In genomic region chr3:183028416-183028815, GRCh38 we compare ENCODE assay signal across 23 cellular contexts. TPM values are rescaled to one million over a fixed set of nuclear protein-coding genes. Genes with fewer than 3 reads are reported as not detected.
DNase-seq lines count a peak whose midpoint lies in the region; ATAC-seq and TF ChIP-seq lines count a peak whose summit lies in the region.
"Had no signal": no experiment of that assay in that cellular context is flagged by ENCODE, and none has a peak within 500 bp of the region (broad histone marks: within the 10 kb centered on the region; RNA-seq: fewer than 3 reads in every experiment).

No MANE protein-coding gene starts in this region.

- H3K4me1 Mint-ChIP-seq in HFFc6 (ENCODE audit: low read depth), result peaks cover 66% of the 10 kb centered on the region
- no peaks in the 10 kb centered on the region for H3K4me1 Mint-ChIP-seq in endothelial cell (ENCODE audit: unreplicated experiment)
- H3K4me1 Mint-ChIP-seq in stimulated activated naive B cell treated with anti-CD40 and anti-IgM and Interleukin-4, amounts not matched to agents 10 μg/mL and 1 μg/mL and 100 μg/mL, for 72 hours, result no peaks in the 10 kb centered on the region
- H3K4me1 Mint-ChIP-seq: CD14-positive monocyte; CD4-positive, alpha-beta memory T cell; CD4-positive, CD25-positive, alpha-beta regulatory T cell; CD8-positive, alpha-beta memory T cell had no signal

- ATAC-seq in GM21515 (IDR thresholded peaks at IDR 0.05; ENCODE audit: unreplicated experiment), result no peak
- ATAC-seq in stimulated activated naive B cell treated with anti-CD40 and anti-IgM and Interleukin-4, amounts not matched to agents 10 μg/mL and 1 μg/mL and 100 μg/mL, for 72 hours (replicated peaks), result no peak
- ATAC-seq: GM12878 had no signal

- H3K9me3 Mint-ChIP-seq in HFFc6, result peaks cover 21% of the 10 kb centered on the region
- H3K9me3 Mint-ChIP-seq in endothelial cell (ENCODE audit: unreplicated experiment), result no peaks in the 10 kb centered on the region
- H3K9me3 Mint-ChIP-seq in stimulated activated naive B cell treated with anti-CD40 and anti-IgM and Interleukin-4, amounts not matched to agents 10 μg/mL and 1 μg/mL and 100 μg/mL, for 72 hours, result peaks cover 3 to 7% of the 10 kb centered on the region in 2 donors
- H3K9me3 Mint-ChIP-seq: CD4-positive, CD25-positive, alpha-beta regulatory T cell had no signal

- peaks cover 1% of the 10 kb centered on the region; the same call in 1 of the 2 replicates for H3K27me3 Mint-ChIP-seq in HFFc6 (ENCODE audit: insufficient read depth)
- H3K27me3 Mint-ChIP-seq in endothelial cell (ENCODE audit: unreplicated experiment), result no peaks in the 10 kb centered on the region
- H3K27me3 Mint-ChIP-seq in stimulated activated naive B cell treated with anti-CD40 and anti-IgM and Interleukin-4, amounts not matched to agents 10 μg/mL and 1 μg/mL and 100 μg/mL, for 72 hours, result no peaks in the 10 kb centered on the region
- H3K27me3 Mint-ChIP-seq: CD4-positive, alpha-beta memory T cell; CD4-positive, CD25-positive, alpha-beta regulatory T cell; CD8-positive, alpha-beta memory T cell had no signal

- H3K36me3 ChIP-seq in thyroid gland, result peaks cover 5 to 21% of the 10 kb centered on the region in 2 donors

- no peaks in the 10 kb centered on the region for H3K27me3 ChIP-seq in thyroid gland
- H3K27me3 ChIP-seq: BE2C, BLaER1 had no signal

- 81 to 99% methylated on average over 3 of the region's 3 CpGs for WGBS in thyroid gland, 2 donors

- TF ChIP-seq POLR2A in thyroid gland (IDR thresholded peaks at IDR 0.05), result no peak

- H3K4me1 ChIP-seq in thyroid gland, result no peaks in the 10 kb centered on the region
- H3K4me1 ChIP-seq: BE2C, BLaER1 had no signal

- H3K36me3 Mint-ChIP-seq in HFFc6 (ENCODE audit: low read depth) (peaks cover 50% of the 10 kb centered on the region), endothelial cell (ENCODE audit: low read depth, unreplicated experiment) (peaks cover 24% of the 10 kb centered on the region)
- H3K36me3 Mint-ChIP-seq in stimulated activated naive B cell treated with anti-CD40 and anti-IgM and Interleukin-4, amounts not matched to agents 10 μg/mL and 1 μg/mL and 100 μg/mL, for 72 hours, result peaks cover 44 to 60% of the 10 kb centered on the region in 2 donors

- DNase-seq in ELR (ENCODE audit: low read depth), result peak; percentile 69
- peak; percentile 12 for DNase-seq in HFFc6
- DNase-seq in endothelial cell (ENCODE audit: low spot score), result no peak
- DNase-seq in stimulated activated naive B cell treated with anti-CD40 and anti-IgM and Interleukin-4, amounts not matched to agents 10 μg/mL and 1 μg/mL and 100 μg/mL, for 72 hours, result no peak
- DNase-seq in thyroid gland, result no peak
- DNase-seq: 8988T; ACHN; BE2C; C1 segment of cervical spinal cord; CD4-positive, alpha-beta memory T cell; CD4-positive, CD25-positive, alpha-beta regulatory T cell; CD8-positive, alpha-beta memory T cell; COR-L47; DMS 273 treated with DMSO at 0.1 percent for 48 hours; DMS153; DMS53; DMS79; DND-41; GDM1 had no signal

- no peak overlapping the region for H3K27ac ChIP-seq in thyroid gland
- H3K27ac ChIP-seq: BLaER1 had no signal

- TF ChIP-seq CTCF in HFFc6 (IDR thresholded peaks at IDR 0.05) (no peak), endothelial cell (IDR thresholded peaks at IDR 0.05; ENCODE audit: unreplicated experiment) (no peak), thyroid gland (IDR thresholded peaks at IDR 0.05) (no peak)

- H3K27ac Mint-ChIP-seq in HFFc6, result peak overlapping the region; percentile 45
- H3K27ac Mint-ChIP-seq in endothelial cell (ENCODE audit: unreplicated experiment), result no peak overlapping the region
- H3K27ac Mint-ChIP-seq in stimulated activated naive B cell treated with anti-CD40 and anti-IgM and Interleukin-4, amounts not matched to agents 10 μg/mL and 1 μg/mL and 100 μg/mL, for 72 hours, result no peak overlapping the region
- H3K27ac Mint-ChIP-seq: CD14-positive monocyte; CD4-positive, alpha-beta memory T cell had no signal

- no peaks in the 10 kb centered on the region for H3K9me3 ChIP-seq in thyroid gland
- H3K9me3 ChIP-seq: BE2C had no signal

- H3K4me3 ChIP-seq in thyroid gland (replicated peaks in 1 of 3), result no peak overlapping the region
- H3K4me3 ChIP-seq: BLaER1, GM12878 had no signal

- H3K4me3 Mint-ChIP-seq in HFFc6 (no peak overlapping the region), endothelial cell (ENCODE audit: unreplicated experiment) (peak overlapping the region; percentile 0)
- no peak overlapping the region for H3K4me3 Mint-ChIP-seq in stimulated activated naive B cell treated with anti-CD40 and anti-IgM and Interleukin-4, amounts not matched to agents 10 μg/mL and 1 μg/mL and 100 μg/mL, for 72 hours
- H3K4me3 Mint-ChIP-seq: CD14-positive monocyte; CD4-positive, alpha-beta memory T cell; CD4-positive, CD25-positive, alpha-beta regulatory T cell; CD8-positive, alpha-beta memory T cell had no signal

- intact Hi-C loops in thyroid gland (cut with DNase I), result no loop called here

RNA-seq across cellular contexts. Expression of gene DCUN1D1, which starts 48.1 kb away (rescaled TPM):
- 10 to 100 TPM; 46.1 to 56.9 (median 52.2) TPM for total RNA-seq in HFFc6 (2021; fragmentation: NEBNext Ultra II Directional; extraction: Animal tissue kit (Norgen Biotek cat#: 25700))
- total RNA-seq in endothelial cell (ENCODE audit: unreplicated experiment) (48.1 TPM), thyroid gland (10 to 100 TPM; 33.6 to 52.8 (median 35.0) TPM)

Comparison
In these comparisons a context has a peak if more than half of its experiments do, and no peak if none do; other contexts are left out.
1. DNase-seq: peak in ELR (single experiment) and HFFc6 (single experiment); none in endothelial cell (single experiment), stimulated activated naive B cell treated with anti-CD40 and anti-IgM and Interleukin-4, amounts not matched to agents 10 μg/mL and 1 μg/mL and 100 μg/mL, for 72 hours (single experiment) and thyroid gland (0 of 2).